In genomic region chr9:114723926-114724325, GRCh38 we compare ENCODE assay signal across 30 cellular contexts.
A peak's percentile ranks its signal among the peaks of the same experiment; 100 is the strongest.
DNase-seq lines count a peak whose midpoint lies in the region; ATAC-seq and TF ChIP-seq lines count a peak whose summit lies in the region.
"Had no signal": no experiment of that assay in that cellular context is flagged by ENCODE, and none has a peak within 500 bp of the region (broad histone marks: within the 10 kb centered on the region; RNA-seq: fewer than 3 reads in every experiment).

No MANE protein-coding gene starts in this region.

- H3K27me3 ChIP-seq in adipocyte (replicated peaks; ENCODE audit: control insufficient read depth, insufficient read depth, low read length) (peaks cover 18% of the 10 kb centered on the region), tibial artery (peaks cover 0 to 21% of the 10 kb centered on the region in 2 donors)
- H3K27me3 ChIP-seq: body of pancreas, hepatocyte, upper lobe of right lung had no signal

- DNase-seq in AG08396 (ENCODE audit: low spot score) (peak; percentile 29), ELR (ENCODE audit: low read depth) (peak; percentile 57), adipocyte (ENCODE audit: low read depth) (peak; percentile 65), fibroblast of peridontal ligament (ENCODE audit: extremely low read depth) (peak; percentile 94), NCI-H748 treated with DMSO at 0.1 percent for 48 hours (lab: John Stamatoyannopoulos, UW) (no peak), tibial artery (no peak)
- DNase-seq: activated B cell treated with CpG ODN at 0.5 μM for 24 hours; activated CD4-positive, alpha-beta T cell treated with anti-CD3 and anti-CD28 coated beads, Interleukin-2, amount 50 U/mL, for 48 hours; activated CD8-positive, alpha-beta memory T cell treated with anti-CD3 and anti-CD28 coated beads, Interleukin-2, amount 50 U/mL, for 48 hours; activated naive CD8-positive, alpha-beta T cell treated with anti-CD3 and anti-CD28 coated beads for 36 hours; body of pancreas; C1 segment of cervical spinal cord; Caco-2; cerebellar nuclear complex; left cardiac atrium; mammary epithelial cell; NCI-H1105; NCI-H187 treated with DMSO at 0.1 percent for 48 hours; NCI-H526; nephron progenitor cell; SHP77; stimulated activated CD4-positive, alpha-beta T cell treated with anti-CD3 and anti-CD28 coated beads, Interleukin-2, amount 100 ng/mL, for 48 hours; substantia nigra; upper lobe of right lung had no signal

- H3K27ac ChIP-seq in tibial artery, result no peak overlapping the region
- H3K27ac ChIP-seq: body of pancreas, hepatocyte, parathyroid adenoma, upper lobe of right lung had no signal

- peaks cover 16% of the 10 kb centered on the region for H3K4me1 ChIP-seq in adipocyte (ENCODE audit: control insufficient read depth, insufficient read depth, low read length)
- H3K4me1 ChIP-seq in tibial artery, result no peaks in the 10 kb centered on the region
- H3K4me1 ChIP-seq: body of pancreas, parathyroid adenoma, upper lobe of right lung had no signal

- H3K36me3 ChIP-seq in adipocyte (ENCODE audit: control insufficient read depth, insufficient read depth, low read length, severe bottlenecking) (no peaks in the 10 kb centered on the region), tibial artery (no peaks in the 10 kb centered on the region)
- H3K36me3 ChIP-seq: upper lobe of right lung had no signal

- H3K9ac ChIP-seq in adipocyte (ENCODE audit: low read length), result no peak overlapping the region
- H3K9ac ChIP-seq: parathyroid adenoma had no signal

- ATAC-seq in HG03521 (IDR thresholded peaks at IDR 0.05; ENCODE audit: unreplicated experiment), result no peak
- ATAC-seq in GM21576 (IDR thresholded peaks at IDR 0.05; ENCODE audit: unreplicated experiment), result no peak
- ATAC-seq: activated T-helper 17 cell treated with anti-CD3 and anti-CD28 coated beads, Interleukin-2, amount 50 U/mL, for 72 hours; body of pancreas; GM12878; upper lobe of right lung had no signal

- H3K4me3 ChIP-seq in adipocyte (ENCODE audit: low read length) (no peak overlapping the region), tibial artery (no peak overlapping the region)
- H3K4me3 ChIP-seq: body of pancreas, GM12878, hepatocyte, upper lobe of right lung had no signal

- intact Hi-C loops in tibial artery (cut with DNase I; ENCODE audit: low total_unique reads), result no loop called here

- no peak for TF ChIP-seq CTCF in tibial artery (IDR thresholded peaks at IDR 0.05)

- H3K9me3 ChIP-seq in adipocyte (ENCODE audit: control insufficient read depth, low read length) (no peaks in the 10 kb centered on the region), tibial artery (no peaks in the 10 kb centered on the region)
- H3K9me3 ChIP-seq: body of pancreas, Caco-2, upper lobe of right lung had no signal

Comparison
In these comparisons a context has a peak if more than half of its experiments do, and no peak if none do; other contexts are left out.
1. DNase-seq: peak in AG08396 (single experiment), ELR (single experiment), adipocyte (single experiment) and fibroblast of peridontal ligament (single experiment); none in NCI-H748 treated with DMSO at 0.1 percent for 48 hours (single experiment) and tibial artery (0 of 2).